ENCODE assay signal across 1 cellular context in genomic region chr3:12656193-12656592, GRCh38.
TF ChIP-seq lines count a peak whose summit lies in the region.

No MANE protein-coding gene starts in this region.

TF ChIP-seq in IMR-90, 13 proteins besides CTCF, POLR2A, EP300 and RAD21 (continued from another document):
- no peak for TF ChIP-seq ELK1 (IDR thresholded peaks at IDR 0.05; ENCODE audit: borderline replicate concordance, low read depth, low read length)
- no peak for TF ChIP-seq MAZ (IDR thresholded peaks at IDR 0.05; ENCODE audit: borderline replicate concordance, low read depth, low read length)
- no peak for TF ChIP-seq RCOR1 (IDR thresholded peaks at IDR 0.05; ENCODE audit: insufficient replicate concordance, low read length)
- no peak for TF ChIP-seq MXI1 (IDR thresholded peaks at IDR 0.05; ENCODE audit: borderline replicate concordance, low read depth, low read length)
- TF ChIP-seq FOS (IDR thresholded peaks at IDR 0.05; ENCODE audit: low read depth, low read length) = no peak
- no peak for TF ChIP-seq RFX5 (IDR thresholded peaks at IDR 0.05; ENCODE audit: low read depth, low read length)
TF ChIP-seq in IMR-90: peak in this region for 0.
